ENCODE assay signal across 1 cellular context in the genomic region with DNA sequence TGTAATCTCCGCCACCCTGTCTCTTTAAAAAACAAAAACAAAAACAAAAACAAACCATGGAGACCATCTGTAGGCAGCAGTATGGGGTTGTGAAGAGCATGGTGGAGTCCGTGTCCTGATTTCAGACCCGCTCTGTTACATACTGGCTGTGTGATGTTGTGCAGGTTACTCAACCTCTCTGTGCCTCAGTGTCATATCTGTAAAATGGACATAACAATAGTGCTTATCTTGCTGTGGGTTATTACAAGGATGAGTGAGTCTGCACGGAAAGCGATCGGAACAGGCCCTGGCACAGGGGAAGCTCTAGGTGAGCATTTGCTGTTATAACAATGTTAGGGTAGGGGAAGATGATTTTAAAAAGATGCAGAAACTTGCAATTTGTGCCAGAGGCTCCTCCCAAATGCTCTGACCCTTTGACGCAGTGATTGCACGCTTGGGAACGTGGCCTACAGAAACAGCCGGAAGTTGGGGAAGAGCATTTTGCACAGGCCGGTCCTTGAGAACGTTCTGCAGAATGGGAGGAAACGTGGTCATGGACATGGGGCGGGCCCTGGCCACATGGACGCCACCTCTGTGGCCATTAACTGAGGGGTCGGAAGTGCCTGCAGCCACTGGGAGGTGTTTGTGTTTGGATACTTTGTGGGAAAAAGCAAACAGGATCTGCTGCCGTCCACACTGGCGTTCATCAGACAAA.
TF ChIP-seq lines count a peak whose summit lies in the region.

No MANE protein-coding gene starts in this region.

TF ChIP-seq in HepG2, 621 proteins besides CTCF, POLR2A, EP300 and RAD21 (continued from another document):
- TF ChIP-seq, protein P1, sequence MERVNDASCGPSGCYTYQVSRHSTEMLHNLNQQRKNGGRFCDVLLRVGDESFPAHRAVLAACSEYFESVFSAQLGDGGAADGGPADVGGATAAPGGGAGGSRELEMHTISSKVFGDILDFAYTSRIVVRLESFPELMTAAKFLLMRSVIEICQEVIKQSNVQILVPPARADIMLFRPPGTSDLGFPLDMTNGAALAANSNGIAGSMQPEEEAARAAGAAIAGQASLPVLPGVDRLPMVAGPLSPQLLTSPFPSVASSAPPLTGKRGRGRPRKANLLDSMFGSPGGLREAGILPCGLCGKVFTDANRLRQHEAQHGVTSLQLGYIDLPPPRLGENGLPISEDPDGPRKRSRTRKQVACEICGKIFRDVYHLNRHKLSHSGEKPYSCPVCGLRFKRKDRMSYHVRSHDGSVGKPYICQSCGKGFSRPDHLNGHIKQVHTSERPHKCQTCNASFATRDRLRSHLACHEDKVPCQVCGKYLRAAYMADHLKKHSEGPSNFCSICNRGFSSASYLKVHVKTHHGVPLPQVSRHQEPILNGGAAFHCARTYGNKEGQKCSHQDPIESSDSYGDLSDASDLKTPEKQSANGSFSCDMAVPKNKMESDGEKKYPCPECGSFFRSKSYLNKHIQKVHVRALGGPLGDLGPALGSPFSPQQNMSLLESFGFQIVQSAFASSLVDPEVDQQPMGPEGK (CRISPR knock-in tag; IDR thresholded peaks at IDR 0.05) = no peak
- TF ChIP-seq KDM2A (CRISPR knock-in tag; IDR thresholded peaks at IDR 0.05; ENCODE audit: borderline replicate concordance, low read depth) (no peak), MXI1 (IDR thresholded peaks at IDR 0.05; ENCODE audit: borderline replicate concordance, low read depth, low read length) (no peak), ZMAT3 (CRISPR knock-in tag; conservative IDR thresholded peaks at IDR 0.05) (no peak), FOXM1 (CRISPR knock-in tag; IDR thresholded peaks at IDR 0.05) (no peak), PAX8 (CRISPR knock-in tag; IDR thresholded peaks at IDR 0.05; ENCODE audit: borderline replicate concordance) (no peak), ZNF101 (CRISPR knock-in tag; IDR thresholded peaks at IDR 0.05; ENCODE audit: borderline replicate concordance, low read depth) (no peak), MAFF (IDR thresholded peaks at IDR 0.05; ENCODE audit: low read depth, low read length) (no peak), ZNF749 (CRISPR knock-in tag; IDR thresholded peaks at IDR 0.05; ENCODE audit: borderline replicate concordance) (no peak)
- TF ChIP-seq, protein P2, sequence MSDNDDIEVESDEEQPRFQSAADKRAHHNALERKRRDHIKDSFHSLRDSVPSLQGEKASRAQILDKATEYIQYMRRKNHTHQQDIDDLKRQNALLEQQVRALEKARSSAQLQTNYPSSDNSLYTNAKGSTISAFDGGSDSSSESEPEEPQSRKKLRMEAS (IDR thresholded peaks at IDR 0.05) = 0 out of 2 replicates have a peak, but pooled peaks have one; percentile 15
